1 cellular context compared by ENCODE assay signal in the genomic region with DNA sequence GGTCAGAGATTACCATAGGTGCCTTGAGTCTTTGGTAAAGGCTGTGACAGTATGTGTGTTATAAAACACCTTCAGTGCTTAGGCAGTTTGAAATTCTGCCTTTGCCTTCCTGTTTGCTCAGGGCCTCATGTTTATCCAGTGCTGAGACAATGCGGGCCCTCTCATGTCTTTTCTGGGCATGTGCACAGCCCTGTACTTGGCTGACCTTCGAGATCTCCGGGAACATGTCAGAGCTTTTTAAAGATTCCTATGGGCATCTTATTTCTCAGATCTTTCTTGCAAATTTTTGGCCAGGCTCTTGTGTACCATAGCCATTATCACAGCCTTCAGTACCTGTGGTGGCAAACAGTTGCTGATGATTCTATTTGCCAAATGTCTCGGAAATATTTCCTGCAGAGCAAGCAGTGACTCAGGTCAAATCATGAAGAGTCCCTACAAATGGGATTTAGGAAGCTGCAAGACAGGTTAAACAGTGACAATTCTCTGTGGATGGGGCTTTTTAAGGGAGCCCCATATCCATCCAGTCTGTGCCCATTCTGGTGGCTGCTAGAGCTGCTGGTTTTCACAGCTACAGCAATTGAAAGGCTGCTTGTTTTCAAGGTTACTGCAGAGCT.
TF ChIP-seq lines count a peak whose summit lies in the region.

No MANE protein-coding gene starts in this region.

TF ChIP-seq in liver, 16 proteins besides CTCF, POLR2A, EP300 and RAD21 (continued from another document):
- TF ChIP-seq, protein P1, sequence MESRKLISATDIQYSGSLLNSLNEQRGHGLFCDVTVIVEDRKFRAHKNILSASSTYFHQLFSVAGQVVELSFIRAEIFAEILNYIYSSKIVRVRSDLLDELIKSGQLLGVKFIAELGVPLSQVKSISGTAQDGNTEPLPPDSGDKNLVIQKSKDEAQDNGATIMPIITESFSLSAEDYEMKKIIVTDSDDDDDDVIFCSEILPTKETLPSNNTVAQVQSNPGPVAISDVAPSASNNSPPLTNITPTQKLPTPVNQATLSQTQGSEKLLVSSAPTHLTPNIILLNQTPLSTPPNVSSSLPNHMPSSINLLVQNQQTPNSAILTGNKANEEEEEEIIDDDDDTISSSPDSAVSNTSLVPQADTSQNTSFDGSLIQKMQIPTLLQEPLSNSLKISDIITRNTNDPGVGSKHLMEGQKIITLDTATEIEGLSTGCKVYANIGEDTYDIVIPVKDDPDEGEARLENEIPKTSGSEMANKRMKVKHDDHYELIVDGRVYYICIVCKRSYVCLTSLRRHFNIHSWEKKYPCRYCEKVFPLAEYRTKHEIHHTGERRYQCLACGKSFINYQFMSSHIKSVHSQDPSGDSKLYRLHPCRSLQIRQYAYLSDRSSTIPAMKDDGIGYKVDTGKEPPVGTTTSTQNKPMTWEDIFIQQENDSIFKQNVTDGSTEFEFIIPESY (IDR thresholded peaks at IDR 0.05): peak; percentile 30
- no peak for TF ChIP-seq EGR1 (IDR thresholded peaks at IDR 0.05; ENCODE audit: low read depth in 2 of 2)
- peak; percentile 44 for TF ChIP-seq SP1 (IDR thresholded peaks at IDR 0.05)
- TF ChIP-seq RXRA (IDR thresholded peaks at IDR 0.05): peak; percentile 55 to 65
- TF ChIP-seq FOXA2 (IDR thresholded peaks at IDR 0.05): peak; percentile 55
- no peak for TF ChIP-seq GABPA (IDR thresholded peaks at IDR 0.05 in 1 of 2, conservative IDR thresholded peaks at IDR 0.05 in 1 of 2)
